8 cellular contexts compared by ENCODE assay signal in the genomic region with DNA sequence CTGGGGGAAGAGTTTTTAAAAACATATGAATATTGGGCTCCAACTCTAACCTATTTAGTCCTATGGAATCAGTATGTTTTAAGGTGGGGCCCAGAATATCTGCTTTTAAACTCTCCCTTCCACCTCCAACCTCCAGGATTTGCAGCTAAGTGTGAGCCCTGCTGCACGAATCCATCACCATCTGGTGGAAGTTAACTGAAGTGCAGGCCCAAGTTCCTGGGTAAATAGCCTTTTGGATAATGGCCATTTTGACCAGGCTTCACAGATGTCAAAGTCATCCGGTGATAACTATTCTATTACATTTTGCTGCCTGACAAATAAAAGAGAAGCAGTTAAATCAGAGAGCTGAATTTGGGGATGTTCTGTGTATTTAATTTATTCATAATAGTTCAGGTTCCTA. TPM values are rescaled to one million over a fixed set of nuclear protein-coding genes. Genes with fewer than 3 reads are reported as not detected.
DNase-seq lines count a peak whose midpoint lies in the region; ATAC-seq and TF ChIP-seq lines count a peak whose summit lies in the region.

No MANE protein-coding gene starts in this region.

- H3K27ac ChIP-seq in brain microvascular endothelial cell = no peak overlapping the region

- in situ Hi-C loops in brain microvascular endothelial cell (cut with HindIII; ENCODE audit: low pct_ligation_motif_present, low sequenced_read_pairs) = no loop called here

- no peaks in the 10 kb centered on the region for H3K36me3 ChIP-seq in brain microvascular endothelial cell (replicated peaks)

- no peaks in the 10 kb centered on the region for H3K27me3 ChIP-seq in brain microvascular endothelial cell (replicated peaks)

- TF ChIP-seq CTCF in brain microvascular endothelial cell (IDR thresholded peaks at IDR 0.05; ENCODE audit: low read depth, low read length, missing control alignments) = peak; percentile 62

- no peak overlapping the region for H3K4me3 ChIP-seq in brain microvascular endothelial cell (ENCODE audit: low read depth, low read length)

- DNase-seq in ELF-1 (ENCODE audit: low read depth, low spot score) (peak; percentile 53), NCI-H226 (peak; percentile 3), brain microvascular endothelial cell (peak; percentile 0), left lobe of liver (ENCODE audit: low spot score) (no peak), GF-D8 (lab: John Stamatoyannopoulos, UW) (no peak)
- DNase-seq in activated T-cell treated with anti-CD3 and anti-CD28 coated beads, Interleukin-2, amount 50 U/mL, for 1 hour = no peak

- ATAC-seq in GM19438 (IDR thresholded peaks at IDR 0.05; ENCODE audit: low read depth, unreplicated experiment) (peak; percentile 90), HG03280 (IDR thresholded peaks at IDR 0.05; ENCODE audit: unreplicated experiment) (peak; percentile 97), left lobe of liver (peak; percentile 93)

RNA-seq across cellular contexts. Expression of a gene that starts 58.1 kb away (rescaled TPM):
- 0.05 TPM for total RNA-seq in left lobe of liver

Comparison
In these comparisons a context has a peak if more than half of its experiments do, and no peak if none do; other contexts are left out.
1. DNase-seq: peak in ELF-1 (single experiment), NCI-H226 (single experiment) and brain microvascular endothelial cell (single experiment); none in left lobe of liver (single experiment), activated T-cell treated with anti-CD3 and anti-CD28 coated beads, Interleukin-2, amount 50 U/mL, for 1 hour (single experiment) and GF-D8 (single experiment).
2. Peak in every context shown above with its lines, with median percentiles within 50 percentile points of each other: ATAC-seq.